Comparison of ENCODE assay signal across 8 cellular contexts in the genomic region with DNA sequence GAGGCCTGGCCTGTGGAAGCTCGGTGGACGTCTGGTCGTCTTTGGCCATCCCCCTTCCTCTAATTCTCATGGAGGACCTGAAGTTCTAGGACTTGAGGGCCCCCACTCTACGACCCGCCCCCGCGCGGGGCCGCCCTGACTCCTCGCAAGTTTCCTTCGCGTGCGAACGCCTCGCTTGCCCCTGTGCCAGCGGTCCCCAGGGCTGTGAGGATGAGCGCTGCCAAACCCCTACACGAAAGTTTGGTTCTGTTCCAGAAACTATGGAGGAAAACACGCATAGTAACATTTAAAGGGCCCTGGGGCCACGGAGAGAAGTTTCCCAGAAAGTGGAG. TPM values are rescaled to one million over a fixed set of nuclear protein-coding genes. Genes with fewer than 3 reads are reported as not detected.
DNase-seq lines count a peak whose midpoint lies in the region; ATAC-seq lines count a peak whose summit lies in the region.

No MANE protein-coding gene starts in this region.

- no peak overlapping the region for H3K27ac Mint-ChIP-seq in activated CD8-positive, alpha-beta memory T cell treated with anti-CD3 and anti-CD28 coated beads, Interleukin-2, amount 10 ng/mL, durations not matched to agents 7 days and 5 days
- no peak overlapping the region for H3K27ac Mint-ChIP-seq in stimulated activated naive CD8-positive, alpha-beta T cell treated with anti-CD3 and anti-CD28 coated beads, Interleukin-15, Interleukin-2, amounts not matched to agents 100 ng/mL and 50 ng/mL, for 24 hours

- H3K4me1 ChIP-seq in iPS-15b (ENCODE audit: control insufficient read depth, insufficient read depth, low read length): peaks cover 2% of the 10 kb centered on the region

- DNase-seq in activated CD8-positive, alpha-beta memory T cell treated with anti-CD3 and anti-CD28 coated beads, Interleukin-2, amount 10 ng/mL, durations not matched to agents 7 days and 5 days: no peak
- DNase-seq in activated CD8-positive, alpha-beta memory T cell treated with anti-CD3 and anti-CD28 coated beads, Interleukin-2, amount 50 U/mL, for 48 hours: no peak
- DNase-seq in amniotic epithelial cell (ENCODE audit: low read depth) (peak; percentile 34), SHP77 treated with DMSO at 0.1 percent for 48 hours (lab: John Stamatoyannopoulos, UW) (no peak), T-helper 9 cell (no peak)

- CTCF ChIA-PET in activated CD8-positive, alpha-beta memory T cell treated with anti-CD3 and anti-CD28 coated beads, Interleukin-2, amount 10 ng/mL, durations not matched to agents 7 days and 5 days (lab: Charles Lee): interaction anchor here (1.2 kb wide), 1 partner anchor 17 kb away, joined by 3 read pairs; no protein-coding TSS in a partner anchor

- no peak overlapping the region for H3K9ac ChIP-seq in iPS-15b (ENCODE audit: low read depth, low read length)

- peaks cover 46% of the 10 kb centered on the region for H3K27me3 ChIP-seq in iPS-15b (ENCODE audit: control insufficient read depth, insufficient read depth, low read length)

- peak overlapping the region; percentile 80 for H3K4me3 ChIP-seq in iPS-15b (ENCODE audit: low read depth, low read length)

- H3K9me3 Mint-ChIP-seq in activated CD8-positive, alpha-beta memory T cell treated with anti-CD3 and anti-CD28 coated beads, Interleukin-2, amount 10 ng/mL, durations not matched to agents 7 days and 5 days (ENCODE audit: low read depth): no peaks in the 10 kb centered on the region
- H3K9me3 Mint-ChIP-seq in stimulated activated naive CD8-positive, alpha-beta T cell treated with anti-CD3 and anti-CD28 coated beads, Interleukin-15, Interleukin-2, amounts not matched to agents 100 ng/mL and 50 ng/mL, for 24 hours: no peaks in the 10 kb centered on the region

- no peak for ATAC-seq in activated CD8-positive, alpha-beta memory T cell treated with anti-CD3 and anti-CD28 coated beads, Interleukin-2, amount 10 ng/mL, durations not matched to agents 7 days and 5 days
- no peak for ATAC-seq in GM18868 (IDR thresholded peaks at IDR 0.05; ENCODE audit: unreplicated experiment)

- peaks cover 78% of the 10 kb centered on the region for H3K27me3 Mint-ChIP-seq in activated CD8-positive, alpha-beta memory T cell treated with anti-CD3 and anti-CD28 coated beads, Interleukin-2, amount 10 ng/mL, durations not matched to agents 7 days and 5 days
- H3K27me3 Mint-ChIP-seq in stimulated activated naive CD8-positive, alpha-beta T cell treated with anti-CD3 and anti-CD28 coated beads, Interleukin-15, Interleukin-2, amounts not matched to agents 100 ng/mL and 50 ng/mL, for 24 hours: peaks cover 69% of the 10 kb centered on the region

- peaks cover 17% of the 10 kb centered on the region for H3K4me1 Mint-ChIP-seq in activated CD8-positive, alpha-beta memory T cell treated with anti-CD3 and anti-CD28 coated beads, Interleukin-2, amount 10 ng/mL, durations not matched to agents 7 days and 5 days
- H3K4me1 Mint-ChIP-seq in stimulated activated naive CD8-positive, alpha-beta T cell treated with anti-CD3 and anti-CD28 coated beads, Interleukin-15, Interleukin-2, amounts not matched to agents 100 ng/mL and 50 ng/mL, for 24 hours (ENCODE audit: low read depth): peaks cover 21% of the 10 kb centered on the region

- no peaks in the 10 kb centered on the region for H3K36me3 Mint-ChIP-seq in activated CD8-positive, alpha-beta memory T cell treated with anti-CD3 and anti-CD28 coated beads, Interleukin-2, amount 10 ng/mL, durations not matched to agents 7 days and 5 days
- no peaks in the 10 kb centered on the region for H3K36me3 Mint-ChIP-seq in stimulated activated naive CD8-positive, alpha-beta T cell treated with anti-CD3 and anti-CD28 coated beads, Interleukin-15, Interleukin-2, amounts not matched to agents 100 ng/mL and 50 ng/mL, for 24 hours (ENCODE audit: low read depth)

- no peaks in the 10 kb centered on the region for H3K36me3 ChIP-seq in iPS-15b (ENCODE audit: control insufficient read depth, insufficient read depth, low read length)

- H3K9me3 ChIP-seq in iPS-15b (ENCODE audit: control insufficient read depth, insufficient read depth, low read length): no peaks in the 10 kb centered on the region

- H3K4me3 Mint-ChIP-seq in activated CD8-positive, alpha-beta memory T cell treated with anti-CD3 and anti-CD28 coated beads, Interleukin-2, amount 10 ng/mL, durations not matched to agents 7 days and 5 days: peak overlapping the region; percentile 36
- peak overlapping the region; percentile 60 for H3K4me3 Mint-ChIP-seq in stimulated activated naive CD8-positive, alpha-beta T cell treated with anti-CD3 and anti-CD28 coated beads, Interleukin-15, Interleukin-2, amounts not matched to agents 100 ng/mL and 50 ng/mL, for 24 hours

RNA-seq across cellular contexts. Expression of gene GNG12, which starts 0.3 kb away (rescaled TPM):
- under 1 TPM in 1 of 2 experiments, not detected in 1; 0.33 TPM for total RNA-seq in activated CD8-positive, alpha-beta memory T cell treated with anti-CD3 and anti-CD28 coated beads, Interleukin-2, amount 10 ng/mL, durations not matched to agents 7 days and 5 days
